Comparison of ENCODE assay signal across 8 cellular contexts in genomic region chr15:84748274-84749110, GRCh38.
DNase-seq lines count a peak whose midpoint lies in the region; ATAC-seq and TF ChIP-seq lines count a peak whose summit lies in the region.

Gene ZNF592 (plus strand): TSS chr15:84748592. CDS start chr15:84782676, 34,084 bp downstream.

- no peaks in the 10 kb centered on the region for H3K27me3 ChIP-seq in mucosa of stomach (ENCODE audit: control insufficient read depth, insufficient read depth, low read length)

- H3K4me3 ChIP-seq in mucosa of stomach (ENCODE audit: low read length) = peak within 1 kb of the TSS; percentile 65

- H3K9me3 ChIP-seq in mucosa of stomach (ENCODE audit: control insufficient read depth, low read length) = no peaks in the 10 kb centered on the region

- no peak for TF ChIP-seq POLR2A in erythroblast (IDR thresholded peaks at IDR 0.05; ENCODE audit: low read length)

- ATAC-seq in GM19043 (IDR thresholded peaks at IDR 0.05; ENCODE audit: low read depth, unreplicated experiment) (peak; percentile 40), HG03342 (IDR thresholded peaks at IDR 0.05; ENCODE audit: unreplicated experiment) (peak; percentile 49)

- DNase-seq in Ammon's horn (ENCODE audit: low spot score) (peak; percentile 83), OCI-M1 (lab: John Stamatoyannopoulos, UW) (peak; percentile 81), activated T-cell treated with anti-CD3 and anti-CD28 coated beads for 48 hours (ENCODE audit: low read depth) (peak; percentile 77), erythroblast (lab: John Stamatoyannopoulos, UW) (peak; percentile 86 to 92)
- peak; percentile 58 to 82 for DNase-seq in stimulated activated CD8-positive, alpha-beta memory T cell treated with anti-CD3 and anti-CD28 coated beads, Interleukin-7, amount 100 ng/mL, for 4 hours (ENCODE audit: low read depth in 2 of 2)

- H3K4me1 ChIP-seq in mucosa of stomach (ENCODE audit: control insufficient read depth, insufficient read depth, low read length) = peaks cover 27% of the 10 kb centered on the region

- H3K36me3 ChIP-seq in mucosa of stomach (ENCODE audit: control insufficient read depth, insufficient read depth, low read length) = no peaks in the 10 kb centered on the region

- peak within 1 kb of the TSS; percentile 96 for H3K9ac ChIP-seq in mucosa of stomach (ENCODE audit: low read length)

Comparison
In these comparisons a context has a peak if more than half of its experiments do, and no peak if none do; other contexts are left out.
1. Peak in every context shown above with its lines: DNase-seq, ATAC-seq and H3K4me3 ChIP-seq.